1 cellular context compared by ENCODE assay signal in the genomic region with DNA sequence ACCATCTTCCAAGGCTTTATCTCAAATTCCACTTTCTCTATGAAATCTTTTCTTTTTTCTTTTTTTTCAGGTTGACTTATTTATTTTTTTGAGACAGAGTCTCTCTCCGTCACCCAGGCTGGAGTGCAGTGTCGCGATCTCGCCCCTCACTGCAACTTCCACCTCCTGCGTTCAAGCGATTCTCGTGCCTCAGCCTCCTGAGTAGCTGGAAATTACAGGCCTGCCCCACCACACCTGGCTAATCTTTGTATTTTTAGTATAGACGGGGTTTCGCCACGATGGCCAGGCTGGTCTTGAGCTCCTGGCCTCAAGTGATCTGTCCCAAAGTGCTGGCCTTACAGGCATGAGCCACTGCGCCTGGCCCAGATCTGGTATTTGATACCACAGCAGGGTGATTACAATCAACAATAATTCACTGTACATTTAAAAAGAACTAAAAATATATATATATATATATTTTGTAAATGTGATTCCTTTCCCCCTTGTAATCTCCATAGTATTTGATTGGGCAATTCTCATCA.
TF ChIP-seq lines count a peak whose summit lies in the region.

No MANE protein-coding gene starts in this region.

TF ChIP-seq in H1, 55 proteins besides CTCF, POLR2A, EP300 and RAD21:
- no peak for TF ChIP-seq SIN3A (conservative IDR thresholded peaks at IDR 0.05 in 1 of 2, IDR thresholded peaks at IDR 0.05 in 1 of 2; ENCODE audit: low read depth in 1 of 2, low read length in 2 of 2)
- no peak for TF ChIP-seq SIRT6 (IDR thresholded peaks at IDR 0.05; ENCODE audit: low read length)
- no peak for TF ChIP-seq KDM5A (IDR thresholded peaks at IDR 0.05; ENCODE audit: low read length)
- TF ChIP-seq, protein P1, sequence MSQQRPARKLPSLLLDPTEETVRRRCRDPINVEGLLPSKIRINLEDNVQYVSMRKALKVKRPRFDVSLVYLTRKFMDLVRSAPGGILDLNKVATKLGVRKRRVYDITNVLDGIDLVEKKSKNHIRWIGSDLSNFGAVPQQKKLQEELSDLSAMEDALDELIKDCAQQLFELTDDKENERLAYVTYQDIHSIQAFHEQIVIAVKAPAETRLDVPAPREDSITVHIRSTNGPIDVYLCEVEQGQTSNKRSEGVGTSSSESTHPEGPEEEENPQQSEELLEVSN (IDR thresholded peaks at IDR 0.05) = no peak
